Comparison of ENCODE assay signal across 8 cellular contexts in genomic region chr2:144524190-144524957, GRCh38. TPM values are rescaled to one million over a fixed set of nuclear protein-coding genes. Genes with fewer than 3 reads are reported as not detected.
DNase-seq lines count a peak whose midpoint lies in the region; ATAC-seq and TF ChIP-seq lines count a peak whose summit lies in the region.

No MANE protein-coding gene starts in this region.

- H3K4me3 ChIP-seq in muscle layer of duodenum (ENCODE audit: low read depth in 1 of 2, low read length in 2 of 2): peak overlapping the region; percentile 63 to 64
- H3K4me3 ChIP-seq in uterus: peak overlapping the region; percentile 32 to 56

- H3K4me1 ChIP-seq in muscle layer of duodenum (ENCODE audit: control insufficient read depth in 1 of 2, insufficient read depth in 2 of 2, low read length in 2 of 2) (peaks cover 0 to 18% of the 10 kb centered on the region in 2 donors), uterus (no peaks in the 10 kb centered on the region)

- DNase-seq in activated T-cell treated with anti-CD3 and anti-CD28 coated beads, Interleukin-2, amount 50 U/mL, for 4 hours: no peak
- no peak for DNase-seq in activated T-cell treated with anti-CD3 and anti-CD28 coated beads, Interleukin-2, amount 50 U/mL, for 1 hour
- DNase-seq in T-cell (peak in 1 of 34 experiments; percentile 18), uterus (peak; percentile 57 to 66), NCI-H2107 treated with DMSO at 0.1 percent for 48 hours (lab: John Stamatoyannopoulos, UW; ENCODE audit: unreplicated experiment) (no peak)

- H3K4me1 Mint-ChIP-seq in activated T-cell treated with anti-CD3 and anti-CD28 coated beads, Interleukin-2, amount 50 U/mL, for 4 hours (ENCODE audit: low read depth): peaks cover 20% of the 10 kb centered on the region
- peaks cover 21 to 29% (median 24%) of the 10 kb centered on the region in 3 donors for H3K4me1 Mint-ChIP-seq in T-cell

- CTCF ChIA-PET in T-cell (lab: Charles Lee): interaction anchor here in 1 of 2 donors (0.7 kb wide), 1 partner anchor 56 kb away, joined by 4 read pairs; no protein-coding TSS in a partner anchor

- POLR2A ChIA-PET in T-cell (lab: Charles Lee): interaction anchor here (0.6 to 0.7 kb wide), 5 partner anchors 45 to 1244 kb away, joined by 3 to 7 read pairs (median 5); no protein-coding TSS in a partner anchor

- H3K36me3 ChIP-seq in muscle layer of duodenum (ENCODE audit: control insufficient read depth in 1 of 2, insufficient read depth in 2 of 2, low read length in 2 of 2) (no peaks in the 10 kb centered on the region), uterus (no peaks in the 10 kb centered on the region)

- H3K27me3 ChIP-seq in muscle layer of duodenum (ENCODE audit: low read depth, low read length): no peaks in the 10 kb centered on the region
- peaks cover 0 to 15% of the 10 kb centered on the region in 2 donors for H3K27me3 ChIP-seq in uterus

- no peak for TF ChIP-seq CTCF in uterus (IDR thresholded peaks at IDR 0.05)

- H3K9me3 ChIP-seq in muscle layer of duodenum (ENCODE audit: control insufficient read depth in 1 of 2, low read length in 2 of 2) (no peaks in the 10 kb centered on the region), uterus (no peaks in the 10 kb centered on the region)

- no peak for TF ChIP-seq POLR2A in uterus (IDR thresholded peaks at IDR 0.05)

- no peaks in the 10 kb centered on the region for H3K9me3 Mint-ChIP-seq in activated T-cell treated with anti-CD3 and anti-CD28 coated beads, Interleukin-2, amount 50 U/mL, for 4 hours
- H3K9me3 Mint-ChIP-seq in T-cell: no peaks in the 10 kb centered on the region

- peak overlapping the region; percentile 79 for H3K4me3 Mint-ChIP-seq in activated T-cell treated with anti-CD3 and anti-CD28 coated beads, Interleukin-2, amount 50 U/mL, for 4 hours
- peak overlapping the region; percentile 75 to 77 (median 77) for H3K4me3 Mint-ChIP-seq in T-cell

- H3K27me3 Mint-ChIP-seq in activated T-cell treated with anti-CD3 and anti-CD28 coated beads, Interleukin-2, amount 50 U/mL, for 4 hours (ENCODE audit: low read depth): peaks cover 46% of the 10 kb centered on the region
- H3K27me3 Mint-ChIP-seq in T-cell: peaks cover 43 to 58% of the 10 kb centered on the region in 2 donors

- no peaks in the 10 kb centered on the region for H3K36me3 Mint-ChIP-seq in activated T-cell treated with anti-CD3 and anti-CD28 coated beads, Interleukin-2, amount 50 U/mL, for 4 hours (ENCODE audit: insufficient read depth)
- no peaks in the 10 kb centered on the region for H3K36me3 Mint-ChIP-seq in T-cell

- H3K27ac ChIP-seq in muscle layer of duodenum (ENCODE audit: low read length) (peak overlapping the region; percentile 92), uterus (peak overlapping the region; percentile 95 to 97)

- intact Hi-C loops in uterus (cut with DNase I; ENCODE audit: low total_unique reads): no loop called here

- ATAC-seq in activated T-cell treated with anti-CD3 and anti-CD28 coated beads, Interleukin-2, amount 50 U/mL, for 4 hours: peak; percentile 37 to 43
- ATAC-seq in T-cell (replicated peaks in 1 of 4) (peak; percentile 37 to 52 (median 45)), esophagus mucosa (peak; percentile 38), HG03457 (IDR thresholded peaks at IDR 0.05; ENCODE audit: unreplicated experiment) (no peak)

- no peak overlapping the region for H3K27ac Mint-ChIP-seq in T-cell

RNA-seq across cellular contexts. Expression of gene ZEB2, which starts 4.5 kb away (rescaled TPM):
- 10 to 100 TPM; 14.4 to 35.9 (median 25.1) TPM for total RNA-seq in activated T-cell treated with anti-CD3 and anti-CD28 coated beads, Interleukin-2, amount 50 U/mL, for 4 hours
- total RNA-seq in T-cell (100 to 1,000 TPM in 1 of 5 donors, 10 to 100 TPM in 3, 1 to 10 TPM in 1; 8.9 to 106 (median 23.7) TPM), esophagus mucosa (6.5 TPM), uterus (100 to 1,000 TPM in 3 of 4 donors, 10 to 100 TPM in 1; 35.9 to 177 (median 120) TPM)

Comparison
In these comparisons a context has a peak if more than half of its experiments do, and no peak if none do; other contexts are left out.
1. DNase-seq: peak in uterus (2 of 2); none in activated T-cell treated with anti-CD3 and anti-CD28 coated beads, Interleukin-2, amount 50 U/mL, for 4 hours (single experiment), activated T-cell treated with anti-CD3 and anti-CD28 coated beads, Interleukin-2, amount 50 U/mL, for 1 hour (single experiment) and NCI-H2107 treated with DMSO at 0.1 percent for 48 hours (single experiment).